Comparison of ENCODE assay signal across 13 cellular contexts in genomic region chr1:21264913-21265312, GRCh38. TPM values are rescaled to one million over a fixed set of nuclear protein-coding genes. Genes with fewer than 3 reads are reported as not detected.
DNase-seq lines count a peak whose midpoint lies in the region; ATAC-seq and TF ChIP-seq lines count a peak whose summit lies in the region.
"Had no signal": no experiment of that assay in that cellular context is flagged by ENCODE, and none has a peak within 500 bp of the region (broad histone marks: within the 10 kb centered on the region; RNA-seq: fewer than 3 reads in every experiment).

No MANE protein-coding gene starts in this region.

- H3K23ac ChIP-seq in mesenchymal stem cell (ENCODE audit: low read length in 2 of 2), result no peak overlapping the region

- H3K4me3 ChIP-seq in astrocyte of the spinal cord (ENCODE audit: low read depth, low read length), result no peak overlapping the region
- H3K4me3 ChIP-seq in mesenchymal stem cell (ENCODE audit: insufficient read depth in 1 of 2, low read depth in 1 of 2, low read length in 2 of 2), result no peak overlapping the region
- H3K4me3 ChIP-seq: Peyer's patch had no signal

- intact Hi-C loops in natural killer cell (cut with micrococcal nuclease), result no loop called here

- H3K18ac ChIP-seq in mesenchymal stem cell (ENCODE audit: low read depth in 1 of 2, low read length in 2 of 2), result no peak overlapping the region

- no peak overlapping the region for H3K27ac ChIP-seq in mesenchymal stem cell (ENCODE audit: low read length, poor library complexity, severe bottlenecking)
- H3K27ac ChIP-seq: Peyer's patch had no signal

- no peak overlapping the region for H2BK120ac ChIP-seq in mesenchymal stem cell (ENCODE audit: low read depth, low read length)

- H2BK12ac ChIP-seq in mesenchymal stem cell (ENCODE audit: low read length in 2 of 2), result no peak overlapping the region

- H2BK15ac ChIP-seq in mesenchymal stem cell (ENCODE audit: low read depth, poor library complexity, severe bottlenecking), result no peak overlapping the region

- H2BK5ac ChIP-seq in mesenchymal stem cell (ENCODE audit: low read depth, low read length, poor library complexity, severe bottlenecking), result no peak overlapping the region

- peak overlapping the region; percentile 4 to 22 for H3K27ac Mint-ChIP-seq in natural killer cell treated with Interleukin-12 subunit alpha and Interleukin-12 subunit beta and Interleukin-15 and Interleukin-18, amount 100 ng/mL, for 72 hours
- no peak overlapping the region for H3K27ac Mint-ChIP-seq in natural killer cell
- H3K27ac Mint-ChIP-seq: immature natural killer cell had no signal

- DNase-seq in natural killer cell treated with Interleukin-12 subunit alpha and Interleukin-12 subunit beta and Interleukin-15 and Interleukin-18, amount 100 ng/mL, for 72 hours (ENCODE audit: low spot score), result no peak
- DNase-seq in natural killer cell (no peak), astrocyte of the spinal cord (ENCODE audit: low read depth, low spot score) (peak; percentile 28), mesenchymal stem cell (peak; percentile 85), NCI-H1417 (lab: John Stamatoyannopoulos, UW) (no peak)
- DNase-seq: AML-193; central memory CD4-positive, alpha-beta T cell; GDM1; immature natural killer cell; Peyer's patch had no signal

- no peak overlapping the region for H4K91ac ChIP-seq in mesenchymal stem cell (ENCODE audit: low read length)

- ATAC-seq in natural killer cell treated with Interleukin-12 subunit alpha and Interleukin-12 subunit beta and Interleukin-15 and Interleukin-18, amount 100 ng/mL, for 72 hours, result no peak
- ATAC-seq in natural killer cell (no peak), GM19397 (IDR thresholded peaks at IDR 0.05; ENCODE audit: unreplicated experiment) (no peak), GM21723 (IDR thresholded peaks at IDR 0.05; ENCODE audit: unreplicated experiment) (no peak), HG02970 (IDR thresholded peaks at IDR 0.05; ENCODE audit: low FRiP score, unreplicated experiment) (no peak)

- no peak overlapping the region for H3K4me2 ChIP-seq in mesenchymal stem cell (ENCODE audit: low read length, poor library complexity, severe bottlenecking)

- 20% methylated on average over 2 of the region's 4 CpGs for WGBS in mesenchymal stem cell

- no peak overlapping the region for H2AFZ ChIP-seq in mesenchymal stem cell (ENCODE audit: low read depth, low read length)

- no peak overlapping the region for H3K9ac ChIP-seq in mesenchymal stem cell (ENCODE audit: low read length)

- H3K4me1 ChIP-seq in mesenchymal stem cell (ENCODE audit: control insufficient read depth, insufficient read depth, low read depth, low read length), result peaks cover 30% of the 10 kb centered on the region

- H3K9me3 ChIP-seq in mesenchymal stem cell (ENCODE audit: control insufficient read depth, low read length), result no peaks in the 10 kb centered on the region
- H3K9me3 ChIP-seq: Peyer's patch had no signal

- no peaks in the 10 kb centered on the region for H3K9me3 Mint-ChIP-seq in natural killer cell treated with Interleukin-12 subunit alpha and Interleukin-12 subunit beta and Interleukin-15 and Interleukin-18, amount 100 ng/mL, for 72 hours
- no peaks in the 10 kb centered on the region for H3K9me3 Mint-ChIP-seq in natural killer cell
- H3K9me3 Mint-ChIP-seq: immature natural killer cell had no signal

- H3K4ac ChIP-seq in mesenchymal stem cell (ENCODE audit: low read depth in 1 of 2, low read length in 2 of 2), result peak overlapping the region in 1 of 2 experiments; percentile 50

- peaks cover 52 to 54% of the 10 kb centered on the region in 2 experiments for H3K36me3 ChIP-seq in mesenchymal stem cell (ENCODE audit: control insufficient read depth in 1 of 2, insufficient read depth in 2 of 2, low read depth in 1 of 2, low read length in 2 of 2)

- H3K79me1 ChIP-seq in mesenchymal stem cell (replicated peaks; ENCODE audit: low read length, poor library complexity, severe bottlenecking), result peaks cover 36% of the 10 kb centered on the region

- TF ChIP-seq CTCF in natural killer cell (IDR thresholded peaks at IDR 0.05) (no peak), astrocyte of the spinal cord (IDR thresholded peaks at IDR 0.05; ENCODE audit: low read depth, low read length) (no peak)

- H3K4me1 Mint-ChIP-seq in natural killer cell treated with Interleukin-12 subunit alpha and Interleukin-12 subunit beta and Interleukin-15 and Interleukin-18, amount 100 ng/mL, for 72 hours (ENCODE audit: low read depth in 2 of 2), result peaks cover 14 to 18% of the 10 kb centered on the region in 2 donors
- H3K4me1 Mint-ChIP-seq in natural killer cell, result peaks cover 10 to 26% of the 10 kb centered on the region in 2 donors

- in situ Hi-C loops in astrocyte of the spinal cord (cut with HindIII; ENCODE audit: low sequenced_read_pairs), result no loop called here

- H3K4me3 Mint-ChIP-seq in natural killer cell treated with Interleukin-12 subunit alpha and Interleukin-12 subunit beta and Interleukin-15 and Interleukin-18, amount 100 ng/mL, for 72 hours, result no peak overlapping the region
- no peak overlapping the region for H3K4me3 Mint-ChIP-seq in natural killer cell
- H3K4me3 Mint-ChIP-seq: immature natural killer cell had no signal

- no peak overlapping the region for H4K8ac ChIP-seq in mesenchymal stem cell (ENCODE audit: low read length)

- no peak overlapping the region for H3K14ac ChIP-seq in mesenchymal stem cell (ENCODE audit: low read length in 2 of 2)

- H3K27me3 ChIP-seq in mesenchymal stem cell (ENCODE audit: control insufficient read depth in 1 of 2, insufficient read depth in 1 of 2, low read length in 2 of 2), result no peaks in the 10 kb centered on the region
- H3K27me3 ChIP-seq: Peyer's patch had no signal

- H3K27me3 Mint-ChIP-seq in natural killer cell treated with Interleukin-12 subunit alpha and Interleukin-12 subunit beta and Interleukin-15 and Interleukin-18, amount 100 ng/mL, for 72 hours, result no peaks in the 10 kb centered on the region
- H3K27me3 Mint-ChIP-seq in natural killer cell (ENCODE audit: low read depth in 2 of 2), result no peaks in the 10 kb centered on the region

- no peak overlapping the region for H2AK5ac ChIP-seq in mesenchymal stem cell (ENCODE audit: low read length, severe bottlenecking)

- peaks cover 4% of the 10 kb centered on the region for H3K36me3 Mint-ChIP-seq in natural killer cell treated with Interleukin-12 subunit alpha and Interleukin-12 subunit beta and Interleukin-15 and Interleukin-18, amount 100 ng/mL, for 72 hours
- no peaks in the 10 kb centered on the region for H3K36me3 Mint-ChIP-seq in natural killer cell

RNA-seq across cellular contexts. Expression of gene ECE1, which starts 25.4 kb away (rescaled TPM):
- total RNA-seq in natural killer cell treated with Interleukin-12 subunit alpha and Interleukin-12 subunit beta and Interleukin-15 and Interleukin-18, amount 100 ng/mL, for 72 hours, result 10 to 100 TPM; 33.7 to 53.9 TPM
- 10 to 100 TPM; 47.2 to 70.1 (median 50.7) TPM for total RNA-seq in natural killer cell
- 229 TPM for polyA plus RNA-seq in mesenchymal stem cell (2013, experiment 1 of 2)
- polyA plus RNA-seq in mesenchymal stem cell (2013, experiment 2 of 2), result 222 TPM

Comparison
In these comparisons a context has a peak if more than half of its experiments do, and no peak if none do; other contexts are left out.
1. H3K27ac Mint-ChIP-seq: peak in natural killer cell treated with Interleukin-12 subunit alpha and Interleukin-12 subunit beta and Interleukin-15 and Interleukin-18, amount 100 ng/mL, for 72 hours (2 of 2); none in natural killer cell (0 of 2).
2. DNase-seq: peak in astrocyte of the spinal cord (single experiment) and mesenchymal stem cell (single experiment); none in natural killer cell treated with Interleukin-12 subunit alpha and Interleukin-12 subunit beta and Interleukin-15 and Interleukin-18, amount 100 ng/mL, for 72 hours (single experiment), natural killer cell (single experiment) and NCI-H1417 (0 of 3).